Comparison of ENCODE assay signal across 12 cellular contexts in genomic region chr16:27177031-27177774, GRCh38. TPM values are rescaled to one million over a fixed set of nuclear protein-coding genes. Genes with fewer than 3 reads are reported as not detected.
A peak's percentile ranks its signal among the peaks of the same experiment; 100 is the strongest.
DNase-seq lines count a peak whose midpoint lies in the region; ATAC-seq and TF ChIP-seq lines count a peak whose summit lies in the region.
"Had no signal": no experiment of that assay in that cellular context is flagged by ENCODE, and none has a peak within 500 bp of the region (broad histone marks: within the 10 kb centered on the region; RNA-seq: fewer than 3 reads in every experiment).

No MANE protein-coding gene starts in this region.

- no peak overlapping the region for H3K27ac ChIP-seq in CD4-positive, alpha-beta memory T cell (ENCODE audit: low read depth, low read length)
- H3K27ac ChIP-seq in IMR-90 (ENCODE audit: insufficient read depth, low read length): peak overlapping the region; percentile 90
- no peak overlapping the region for H3K27ac ChIP-seq in naive thymus-derived CD4-positive, alpha-beta T cell (ENCODE audit: low read depth, low read length)
- H3K27ac ChIP-seq: PC-9 had no signal

- H3K9me3 Mint-ChIP-seq in CD4-positive, alpha-beta memory T cell: peaks cover 0 to 3% (median 0%) of the 10 kb centered on the region in 8 donors
- H3K9me3 Mint-ChIP-seq in naive thymus-derived CD4-positive, alpha-beta T cell: peaks cover 0 to 5% (median 1%) of the 10 kb centered on the region in 11 donors

- intact Hi-C loops in CD4-positive, alpha-beta memory T cell (cut with micrococcal nuclease): no loop called here
- intact Hi-C loops in IMR-90 (cut with micrococcal nuclease): loop anchor here (1.0 kb wide), 1 partner anchor 45 kb away; no protein-coding TSS in a partner anchor
- intact Hi-C loops in naive thymus-derived CD4-positive, alpha-beta T cell (cut with micrococcal nuclease): no loop called here

- no peak overlapping the region for H3K4me3 ChIP-seq in CD4-positive, alpha-beta memory T cell (ENCODE audit: low read length in 2 of 2)
- no peak overlapping the region for H3K4me3 ChIP-seq in IMR-90 (ENCODE audit: insufficient read depth, low read depth, low read length)
- no peak overlapping the region for H3K4me3 ChIP-seq in naive thymus-derived CD4-positive, alpha-beta T cell (ENCODE audit: low read length)
- H3K4me3 ChIP-seq: PC-9 had no signal

- peak overlapping the region; percentile 98 for H4K91ac ChIP-seq in IMR-90 (ENCODE audit: insufficient read depth, low read depth, low read length)

- H3K9me3 ChIP-seq in CD4-positive, alpha-beta memory T cell (ENCODE audit: control insufficient read depth in 1 of 2, low read length in 2 of 2): no peaks in the 10 kb centered on the region
- H3K9me3 ChIP-seq in IMR-90 (ENCODE audit: control insufficient read depth, insufficient read depth, low read length): peaks cover 3% of the 10 kb centered on the region
- H3K9me3 ChIP-seq in naive thymus-derived CD4-positive, alpha-beta T cell (ENCODE audit: control insufficient read depth in 2 of 3, low read length in 3 of 3): no peaks in the 10 kb centered on the region

- peak overlapping the region; percentile 75; the same call in 1 of the 2 replicates for H3K23ac ChIP-seq in IMR-90 (ENCODE audit: low read depth, low read length)

- peaks cover 0 to 8% of the 10 kb centered on the region in 2 experiments; a peak in 1 of 4 replicates for H3K79me1 ChIP-seq in IMR-90 (ENCODE audit: low read depth in 1 of 2, low read length in 2 of 2)

- H2BK20ac ChIP-seq in IMR-90 (ENCODE audit: low read depth, low read length): peak overlapping the region; percentile 99

- CTCF ChIA-PET in CD4-positive, alpha-beta memory T cell (lab: Charles Lee; ENCODE audit: partially characterized antibody): interaction anchor here (1.5 to 23.4 kb wide), 10 partner anchors 7 to 276 kb away, joined by 5 to 415 read pairs (median 56); partner anchors contain the start of genes IL21R and KDM8
- CTCF ChIA-PET in IMR-90 (lab: Yijun Ruan, JAX): interaction anchor here (0.6 to 0.8 kb wide), 2 partner anchors 17 to 246 kb away, joined by 3 read pairs; no protein-coding TSS in a partner anchor
- CTCF ChIA-PET in naive thymus-derived CD4-positive, alpha-beta T cell (lab: Charles Lee): interaction anchor here (0.7 to 5.3 kb wide), 8 partner anchors 13 to 192 kb away, joined by 3 to 48 read pairs (median 12); partner anchors contain the start of gene KDM8

- H2BK5ac ChIP-seq in IMR-90 (ENCODE audit: low read depth, low read length, poor library complexity, severe bottlenecking): peak overlapping the region; percentile 98

- no peak for TF ChIP-seq POLR2A in IMR-90 (IDR thresholded peaks at IDR 0.05; ENCODE audit: low read depth, low read length)

- H2AK5ac ChIP-seq in IMR-90 (ENCODE audit: low read depth, low read length): peak overlapping the region; percentile 84

- H2AFZ ChIP-seq in IMR-90 (replicated peaks; ENCODE audit: low read length, poor library complexity): peak overlapping the region; percentile 96
- H2AFZ ChIP-seq: PC-9 had no signal

- no peaks in the 10 kb centered on the region for H3K36me3 Mint-ChIP-seq in CD4-positive, alpha-beta memory T cell
- H3K36me3 Mint-ChIP-seq in naive thymus-derived CD4-positive, alpha-beta T cell: peaks cover 0 to 3% (median 0%) of the 10 kb centered on the region in 5 donors

- peak overlapping the region; percentile 92 for H3K14ac ChIP-seq in IMR-90 (replicated peaks; ENCODE audit: low read depth, low read length)

- peak overlapping the region; percentile 27; the same call in 1 of the 2 replicates for H3K9ac ChIP-seq in IMR-90 (ENCODE audit: low read depth, low read length)

- no peak overlapping the region for H3K4me3 Mint-ChIP-seq in CD4-positive, alpha-beta memory T cell
- H3K4me3 Mint-ChIP-seq in naive thymus-derived CD4-positive, alpha-beta T cell: peak overlapping the region in 1 of 10 donors; percentile 54

- peak overlapping the region; percentile 99 for H2BK120ac ChIP-seq in IMR-90 (ENCODE audit: low read depth, low read length)

- in situ Hi-C loops in IMR-90 (cut with MboI; ENCODE audit: low sequenced_read_pairs): no loop called here

- no peaks in the 10 kb centered on the region for H3K9me1 ChIP-seq in IMR-90 (ENCODE audit: insufficient read depth, low read length)

- H3K56ac ChIP-seq in IMR-90 (ENCODE audit: extremely low read depth, insufficient read depth, low read length): peak overlapping the region; percentile 67

- H2BK15ac ChIP-seq in IMR-90 (ENCODE audit: low read depth, low read length): peak overlapping the region; percentile 92

- ATAC-seq in IMR-90 (ENCODE audit: low read depth) (peak; percentile 79), GM21737 (IDR thresholded peaks at IDR 0.05; ENCODE audit: unreplicated experiment) (no peak), GM21786 (IDR thresholded peaks at IDR 0.05; ENCODE audit: unreplicated experiment) (no peak), HG02884 (IDR thresholded peaks at IDR 0.05; ENCODE audit: unreplicated experiment) (no peak)
- ATAC-seq in naive thymus-derived CD4-positive, alpha-beta T cell: no peak

- no peak for TF ChIP-seq CTCF in IMR-90 (conservative IDR thresholded peaks at IDR 0.05; ENCODE audit: low read depth, low read length)

- no peaks in the 10 kb centered on the region for H3K36me3 ChIP-seq in CD4-positive, alpha-beta memory T cell (ENCODE audit: insufficient read depth, low read length)
- no peaks in the 10 kb centered on the region for H3K36me3 ChIP-seq in IMR-90 (ENCODE audit: control insufficient read depth, insufficient read depth, low read length)
- H3K36me3 ChIP-seq in naive thymus-derived CD4-positive, alpha-beta T cell (ENCODE audit: control insufficient read depth in 2 of 3, insufficient read depth in 3 of 3, low read length in 3 of 3): no peaks in the 10 kb centered on the region

- TF ChIP-seq RAD21 in IMR-90 (IDR thresholded peaks at IDR 0.05; ENCODE audit: low read length): no peak

- DNase-seq in CD4-positive, alpha-beta memory T cell: no peak
- DNase-seq in IMR-90 (peak; percentile 93), amniotic stem cell (lab: John Stamatoyannopoulos, UW) (peak; percentile 34), D341Med (ENCODE audit: low spot score) (no peak)
- DNase-seq in naive thymus-derived CD4-positive, alpha-beta T cell: no peak
- DNase-seq: cortex of kidney, NCI-H1105, nucleus accumbens, PC-9 had no signal

- H3K18ac ChIP-seq in IMR-90 (ENCODE audit: low read depth, low read length): peak overlapping the region; percentile 90

- peak overlapping the region; percentile 86 for H4K5ac ChIP-seq in IMR-90 (ENCODE audit: low read depth, low read length)

- dilution Hi-C loops in IMR-90 (cut with HindIII; ENCODE audit: low sequenced_read_pairs, unreplicated experiment): no loop called here

- peak overlapping the region; percentile 23; the same call in 1 of the 2 replicates for H3K4me2 ChIP-seq in IMR-90 (ENCODE audit: low read depth, low read length)
- H3K4me2 ChIP-seq: PC-9 had no signal

- peaks cover 49% of the 10 kb centered on the region for H3K4me1 ChIP-seq in CD4-positive, alpha-beta memory T cell (ENCODE audit: insufficient read depth, low read length)
- H3K4me1 ChIP-seq in IMR-90 (ENCODE audit: control insufficient read depth, insufficient read depth, low read length): peaks cover 11% of the 10 kb centered on the region
- H3K4me1 ChIP-seq in naive thymus-derived CD4-positive, alpha-beta T cell (ENCODE audit: control insufficient read depth in 2 of 2, insufficient read depth in 2 of 2, low read length in 2 of 2): peaks cover 41 to 58% of the 10 kb centered on the region in 2 donors

- H3K4ac ChIP-seq in IMR-90 (ENCODE audit: low read depth, low read length): peak overlapping the region; percentile 97

- H3K27ac Mint-ChIP-seq in CD4-positive, alpha-beta memory T cell: peak overlapping the region in 6 of 7 donors; percentile 19 to 90 (median 64)
- H3K27ac Mint-ChIP-seq in naive thymus-derived CD4-positive, alpha-beta T cell: peak overlapping the region in 8 of 9 donors; percentile 41 to 93 (median 80)

- peak overlapping the region; percentile 89 to 95 for H4K8ac ChIP-seq in IMR-90 (ENCODE audit: low read depth in 2 of 2, low read length in 2 of 2)

- WGBS in IMR-90 (ENCODE audit: extremely low coverage in 2 of 2, insufficient read length in 1 of 2), 2 experiments: 40% methylated on average over 6 of the region's 13 CpGs; no CpG with 5 or more reads in 1 of the 2 experiments

- H2AK9ac ChIP-seq in IMR-90 (replicated peaks; ENCODE audit: low read depth, low read length, poor library complexity): peak overlapping the region; percentile 86

- BruUV-seq in IMR-90 (replicated peaks; lab: Mats Ljungman, UMichigan): no TSS peak

- H4K20me1 ChIP-seq in IMR-90 (ENCODE audit: insufficient read depth, low read length): no peaks in the 10 kb centered on the region

- H3K4me1 Mint-ChIP-seq in CD4-positive, alpha-beta memory T cell: peaks cover 37 to 65% (median 50%) of the 10 kb centered on the region in 4 donors
- H3K4me1 Mint-ChIP-seq in naive thymus-derived CD4-positive, alpha-beta T cell: peaks cover 30 to 85% (median 66%) of the 10 kb centered on the region in 7 donors

- POLR2A ChIA-PET in CD4-positive, alpha-beta memory T cell (lab: Charles Lee; ENCODE audit: partially characterized antibody): interaction anchor here (1.5 to 7.2 kb wide), 3 partner anchors 19 to 225 kb away, joined by 3 to 107 read pairs (median 95); partner anchors contain the start of gene IL21R
- POLR2A ChIA-PET in IMR-90 (lab: Charles Lee; ENCODE audit: unreplicated experiment): interaction anchor here (1.9 kb wide), 1 partner anchor 26 kb away, joined by 5 read pairs; the partner anchor contains the start of gene KDM8
- POLR2A ChIA-PET in naive thymus-derived CD4-positive, alpha-beta T cell (lab: Charles Lee): interaction anchor here (0.8 to 5.5 kb wide), 9 partner anchors 15 to 221 kb away, joined by 3 to 59 read pairs (median 14); partner anchors contain the start of gene KDM8

- no peaks in the 10 kb centered on the region for H3K27me3 Mint-ChIP-seq in CD4-positive, alpha-beta memory T cell
- H3K27me3 Mint-ChIP-seq in naive thymus-derived CD4-positive, alpha-beta T cell: peaks cover 0 to 4% (median 0%) of the 10 kb centered on the region in 5 donors

- H3K27me3 ChIP-seq in CD4-positive, alpha-beta memory T cell (ENCODE audit: insufficient read depth, low read length): no peaks in the 10 kb centered on the region
- H3K27me3 ChIP-seq in IMR-90 (ENCODE audit: control insufficient read depth, insufficient read depth, low read length): no peaks in the 10 kb centered on the region
- no peaks in the 10 kb centered on the region for H3K27me3 ChIP-seq in naive thymus-derived CD4-positive, alpha-beta T cell (ENCODE audit: control insufficient read depth in 2 of 2, insufficient read depth in 2 of 2, low read length in 2 of 2)

TF ChIP-seq in IMR-90, 13 proteins besides CTCF, POLR2A, EP300 and RAD21 (continues in another document):
- TF ChIP-seq MAFK (IDR thresholded peaks at IDR 0.05; ENCODE audit: low read depth, low read length): peak; percentile 79

RNA-seq across cellular contexts. Expression of gene KDM8, which starts 26.1 kb away (rescaled TPM):
- total RNA-seq in CD4-positive, alpha-beta memory T cell: 10 to 100 TPM; 28.6 to 31.0 TPM
- polyA plus RNA-seq in CD4-positive, alpha-beta memory T cell: 1 to 10 TPM; 4.8 to 8.1 TPM
- 3.2 and 3.6 TPM in 2 replicates for total RNA-seq in IMR-90 (2012; rRNA removed)
- polyA plus RNA-seq in IMR-90 (2012; rRNA removed): 3.8 and 4.3 TPM in 2 replicates
- polyA plus RNA-seq in IMR-90 (2012; cell fraction: cytosol; rRNA removed): 2.5 and 3.1 TPM in 2 replicates
- polyA plus RNA-seq in IMR-90 (2012; cell fraction: nucleus; rRNA removed; ENCODE audit: low replicate concordance): 8.7 and 13.5 TPM in 2 replicates
- 10 to 100 TPM; 15.6 to 34.4 (median 19.0) TPM for total RNA-seq in naive thymus-derived CD4-positive, alpha-beta T cell
- polyA plus RNA-seq in naive thymus-derived CD4-positive, alpha-beta T cell: 10 to 100 TPM in 1 of 2 donors, 1 to 10 TPM in 1; 10.0 to 15.4 TPM

Comparison
In these comparisons a context has a peak if more than half of its experiments do, and no peak if none do; other contexts are left out.
1. DNase-seq: peak in IMR-90 (single experiment) and amniotic stem cell (single experiment); none in CD4-positive, alpha-beta memory T cell (0 of 5), naive thymus-derived CD4-positive, alpha-beta T cell (0 of 9) and D341Med (single experiment).